In the genomic region with DNA sequence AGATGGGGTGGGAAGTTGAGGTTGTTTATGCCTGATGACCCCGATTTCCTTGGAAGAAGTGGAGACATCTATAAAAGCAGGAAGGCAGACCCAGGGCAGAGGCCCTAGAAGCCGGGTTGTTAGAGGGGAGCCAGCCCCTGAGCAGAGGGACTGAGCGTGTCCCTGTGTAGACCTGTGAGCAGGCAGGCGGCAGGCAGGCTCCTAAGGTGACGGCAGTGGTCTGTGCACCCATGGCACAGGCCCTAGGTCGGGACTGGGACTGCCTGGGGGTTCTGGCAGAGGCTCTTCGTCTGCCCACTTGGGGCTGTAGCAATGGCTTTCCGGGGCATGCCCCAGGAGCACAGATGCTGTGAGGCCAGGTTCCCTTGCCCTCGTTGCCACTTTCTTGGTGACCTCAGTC, we compare ENCODE assay signal across 12 cellular contexts. TPM values are rescaled to one million over a fixed set of nuclear protein-coding genes. Genes with fewer than 3 reads are reported as not detected.
A peak's percentile ranks its signal among the peaks of the same experiment; 100 is the strongest.
DNase-seq lines count a peak whose midpoint lies in the region; ATAC-seq and TF ChIP-seq lines count a peak whose summit lies in the region.
"Had no signal": no experiment of that assay in that cellular context is flagged by ENCODE, and none has a peak within 500 bp of the region (broad histone marks: within the 10 kb centered on the region; RNA-seq: fewer than 3 reads in every experiment).

No MANE protein-coding gene starts in this region.

- peaks cover 16% of the 10 kb centered on the region for H3K36me3 Mint-ChIP-seq in activated CD4-positive, alpha-beta T cell treated with anti-CD3 and anti-CD28 coated beads, Interleukin-2, amount 10 ng/mL, durations not matched to agents 24 days and 14 days (ENCODE audit: low read depth)
- peaks cover 0 to 14% (median 6%) of the 10 kb centered on the region in 5 donors for H3K36me3 Mint-ChIP-seq in naive thymus-derived CD4-positive, alpha-beta T cell

- peak overlapping the region; percentile 95 for H3K27ac ChIP-seq in duodenal mucosa (ENCODE audit: low read depth, low read length)
- H3K27ac ChIP-seq in naive thymus-derived CD4-positive, alpha-beta T cell (ENCODE audit: low read depth, low read length), result no peak overlapping the region
- H3K27ac ChIP-seq in transverse colon, result peak overlapping the region; percentile 82 to 90 (median 87)
- H3K27ac ChIP-seq: 22Rv1 had no signal

- H3K36me3 ChIP-seq in duodenal mucosa (ENCODE audit: control insufficient read depth in 1 of 2, insufficient read depth in 2 of 2, low read length in 2 of 2), result peaks cover 18 to 22% of the 10 kb centered on the region in 2 donors
- no peaks in the 10 kb centered on the region for H3K36me3 ChIP-seq in naive thymus-derived CD4-positive, alpha-beta T cell (ENCODE audit: control insufficient read depth in 2 of 3, insufficient read depth in 3 of 3, low read length in 3 of 3)
- no peaks in the 10 kb centered on the region for H3K36me3 ChIP-seq in transverse colon

- H3K27me3 Mint-ChIP-seq in activated CD4-positive, alpha-beta T cell treated with anti-CD3 and anti-CD28 coated beads, Interleukin-2, amount 10 ng/mL, durations not matched to agents 24 days and 14 days, result no peaks in the 10 kb centered on the region
- H3K27me3 Mint-ChIP-seq in naive thymus-derived CD4-positive, alpha-beta T cell, result no peaks in the 10 kb centered on the region
- H3K27me3 Mint-ChIP-seq: stimulated activated naive CD8-positive, alpha-beta T cell treated with anti-CD3 and anti-CD28 coated beads, Interleukin-15, amount 100 ng/mL, for 72 hours had no signal

- no peak for TF ChIP-seq EP300 in transverse colon (IDR thresholded peaks at IDR 0.05; ENCODE audit: low read depth)

- H3K9ac ChIP-seq in duodenal mucosa (ENCODE audit: low read depth in 1 of 2, low read length in 2 of 2), result peak overlapping the region; percentile 59 to 82

- 81% methylated on average over 9 of the region's 9 CpGs; no CpG with 5 or more reads in 1 of the 2 donors for WGBS in transverse colon (ENCODE audit: low coverage in 1 of 2), 2 donors

- no peak overlapping the region for H3K4me3 Mint-ChIP-seq in activated CD4-positive, alpha-beta T cell treated with anti-CD3 and anti-CD28 coated beads, Interleukin-2, amount 10 ng/mL, durations not matched to agents 24 days and 14 days
- no peak overlapping the region for H3K4me3 Mint-ChIP-seq in naive thymus-derived CD4-positive, alpha-beta T cell
- H3K4me3 Mint-ChIP-seq: stimulated activated naive CD8-positive, alpha-beta T cell treated with anti-CD3 and anti-CD28 coated beads, Interleukin-15, amount 100 ng/mL, for 72 hours had no signal

- ATAC-seq in naive thymus-derived CD4-positive, alpha-beta T cell, result peak; percentile 16
- ATAC-seq in GM19328 (IDR thresholded peaks at IDR 0.05; ENCODE audit: unreplicated experiment), result no peak
- ATAC-seq: stimulated activated naive CD8-positive, alpha-beta T cell treated with anti-CD3 and anti-CD28 coated beads, Interleukin-15, amount 100 ng/mL, for 72 hours had no signal

- no peak for DNase-seq in activated CD4-positive, alpha-beta T cell treated with anti-CD3 and anti-CD28 coated beads, Interleukin-2, amount 10 ng/mL, durations not matched to agents 24 days and 14 days
- no peak for DNase-seq in activated CD4-positive, alpha-beta T cell treated with anti-CD3 and anti-CD28 coated beads, Interleukin-2, amount 50 U/mL, for 48 hours
- DNase-seq in naive thymus-derived CD4-positive, alpha-beta T cell, result no peak
- no peak for DNase-seq in transverse colon
- DNase-seq in RPMI8226, result no peak
- no peak for DNase-seq in 8988T
- DNase-seq: NCI-H1694 treated with DMSO at 0.1 percent for 48 hours; NK-92 treated with Interleukin-12 subunit alpha and Interleukin-12 subunit beta, amount 100 ng/mL, for 24 hours; stimulated activated naive CD8-positive, alpha-beta T cell treated with anti-CD3 and anti-CD28 coated beads, Interleukin-15, amount 100 ng/mL, for 72 hours had no signal

- POLR2A ChIA-PET in naive thymus-derived CD4-positive, alpha-beta T cell (lab: Charles Lee), result interaction anchor here (1.4 kb wide), 1 partner anchor 10 kb away, joined by 3 read pairs; a partner anchor contains a TSS

- no peaks in the 10 kb centered on the region for H3K27me3 ChIP-seq in duodenal mucosa (ENCODE audit: control insufficient read depth in 1 of 2, insufficient read depth in 2 of 2, low read length in 2 of 2)
- H3K27me3 ChIP-seq in naive thymus-derived CD4-positive, alpha-beta T cell (ENCODE audit: control insufficient read depth in 2 of 2, insufficient read depth in 2 of 2, low read length in 2 of 2), result no peaks in the 10 kb centered on the region
- no peaks in the 10 kb centered on the region for H3K27me3 ChIP-seq in transverse colon

- H3K4me3 ChIP-seq in duodenal mucosa (ENCODE audit: low read depth in 1 of 2, low read length in 2 of 2) (peak overlapping the region in 1 of 2 donors; percentile 29), transverse colon (peak overlapping the region in 1 of 4 donors; percentile 2)
- H3K4me3 ChIP-seq in naive thymus-derived CD4-positive, alpha-beta T cell (ENCODE audit: low read length), result no peak overlapping the region

- peaks cover 46 to 47% of the 10 kb centered on the region in 2 donors for H3K4me1 ChIP-seq in duodenal mucosa (ENCODE audit: control insufficient read depth in 1 of 2, insufficient read depth in 2 of 2, low read length in 2 of 2)
- no peaks in the 10 kb centered on the region for H3K4me1 ChIP-seq in naive thymus-derived CD4-positive, alpha-beta T cell (ENCODE audit: control insufficient read depth in 2 of 2, insufficient read depth in 2 of 2, low read length in 2 of 2)
- H3K4me1 ChIP-seq in transverse colon, result peaks cover 32 to 62% (median 42%) of the 10 kb centered on the region in 4 donors

- peaks cover 21% of the 10 kb centered on the region for H3K4me1 Mint-ChIP-seq in activated CD4-positive, alpha-beta T cell treated with anti-CD3 and anti-CD28 coated beads, Interleukin-2, amount 10 ng/mL, durations not matched to agents 24 days and 14 days
- peaks cover 12 to 32% (median 30%) of the 10 kb centered on the region in 7 donors for H3K4me1 Mint-ChIP-seq in naive thymus-derived CD4-positive, alpha-beta T cell

- intact Hi-C loops in activated CD4-positive, alpha-beta T cell treated with anti-CD3 and anti-CD28 coated beads, Interleukin-2, amount 10 ng/mL, durations not matched to agents 24 days and 14 days (cut with micrococcal nuclease), result no loop called here
- intact Hi-C loops in naive thymus-derived CD4-positive, alpha-beta T cell (cut with micrococcal nuclease), result no loop called here
- intact Hi-C loops in transverse colon (cut with DNase I; ENCODE audit: low total_unique reads), result no loop called here

- peak overlapping the region; percentile 65 for H3K27ac Mint-ChIP-seq in activated CD4-positive, alpha-beta T cell treated with anti-CD3 and anti-CD28 coated beads, Interleukin-2, amount 10 ng/mL, durations not matched to agents 24 days and 14 days
- H3K27ac Mint-ChIP-seq in naive thymus-derived CD4-positive, alpha-beta T cell, result peak overlapping the region in 2 of 9 donors; percentile 45 to 55

- H3K9me3 ChIP-seq in duodenal mucosa (ENCODE audit: control insufficient read depth in 1 of 2, low read length in 2 of 2) (no peaks in the 10 kb centered on the region), transverse colon (no peaks in the 10 kb centered on the region)
- H3K9me3 ChIP-seq in naive thymus-derived CD4-positive, alpha-beta T cell (ENCODE audit: control insufficient read depth in 2 of 3, low read length in 3 of 3), result no peaks in the 10 kb centered on the region

- H3K9me3 Mint-ChIP-seq in activated CD4-positive, alpha-beta T cell treated with anti-CD3 and anti-CD28 coated beads, Interleukin-2, amount 10 ng/mL, durations not matched to agents 24 days and 14 days, result no peaks in the 10 kb centered on the region
- H3K9me3 Mint-ChIP-seq in naive thymus-derived CD4-positive, alpha-beta T cell, result no peaks in the 10 kb centered on the region
- H3K9me3 Mint-ChIP-seq: stimulated activated naive CD8-positive, alpha-beta T cell treated with anti-CD3 and anti-CD28 coated beads, Interleukin-15, amount 100 ng/mL, for 72 hours had no signal

- CTCF ChIA-PET in naive thymus-derived CD4-positive, alpha-beta T cell (lab: Charles Lee), result no interaction called here

- no peak for TF ChIP-seq POLR2A in transverse colon (IDR thresholded peaks at IDR 0.05)

- TF ChIP-seq CTCF in transverse colon (IDR thresholded peaks at IDR 0.05), result no peak

- in situ Hi-C loops in transverse colon (cut with MboI; ENCODE audit: low pct_ligation_motif_present in 1 of 4, low pct_unique_long_range_greater_than_20kb in 1 of 4, low sequenced_read_pairs in 3 of 4), result loop anchor here in 1 of 4 donors (10.0 kb wide), 1 partner anchor 46 kb away; no protein-coding TSS in a partner anchor

RNA-seq across cellular contexts. Expression of a gene that starts 9.9 kb away (rescaled TPM):
- 17.5 and 18.9 TPM in 2 replicates for total RNA-seq in activated CD4-positive, alpha-beta T cell treated with anti-CD3 and anti-CD28 coated beads, Interleukin-2, amount 10 ng/mL, durations not matched to agents 24 days and 14 days
- total RNA-seq in naive thymus-derived CD4-positive, alpha-beta T cell, result 10 to 100 TPM; 15.9 to 31.0 (median 20.7) TPM
- 10 to 100 TPM in 1 of 2 donors, 1 to 10 TPM in 1; 5.6 to 11.0 TPM for polyA plus RNA-seq in naive thymus-derived CD4-positive, alpha-beta T cell
- 100 to 1,000 TPM; 115 to 193 (median 134) TPM for total RNA-seq in transverse colon

RNA-seq across cellular contexts. Expression of a gene that starts 22.7 kb away (rescaled TPM):
- total RNA-seq in activated CD4-positive, alpha-beta T cell treated with anti-CD3 and anti-CD28 coated beads, Interleukin-2, amount 10 ng/mL, durations not matched to agents 24 days and 14 days, result 149 and 156 TPM in 2 replicates
- total RNA-seq in naive thymus-derived CD4-positive, alpha-beta T cell, result 100 to 1,000 TPM in 3 of 5 experiments, 10 to 100 TPM in 2; 76.8 to 149 (median 127) TPM
- 100 to 1,000 TPM; 224 to 229 TPM for polyA plus RNA-seq in naive thymus-derived CD4-positive, alpha-beta T cell
- total RNA-seq in transverse colon, result 100 to 1,000 TPM in 3 of 4 donors, 10 to 100 TPM in 1; 38.4 to 156 (median 131) TPM

RNA-seq across cellular contexts. Expression of a gene that starts 23.0 kb away (rescaled TPM):
- total RNA-seq in activated CD4-positive, alpha-beta T cell treated with anti-CD3 and anti-CD28 coated beads, Interleukin-2, amount 10 ng/mL, durations not matched to agents 24 days and 14 days, result 9.9 and 11.9 TPM in 2 replicates
- 10 to 100 TPM in 4 of 5 experiments, 1 to 10 TPM in 1; 7.3 to 16.3 (median 14.9) TPM for total RNA-seq in naive thymus-derived CD4-positive, alpha-beta T cell
- 1 to 10 TPM in 1 of 2 donors, under 1 TPM in 1; 0.61 to 1.2 TPM for polyA plus RNA-seq in naive thymus-derived CD4-positive, alpha-beta T cell
- total RNA-seq in transverse colon, result 10 to 100 TPM in 3 of 4 donors, 1 to 10 TPM in 1; 6.8 to 28.8 (median 21.3) TPM

RNA-seq across cellular contexts. Expression of a gene that starts 38.3 kb away (rescaled TPM):
- 0.44 and 1.4 TPM in 2 replicates for total RNA-seq in activated CD4-positive, alpha-beta T cell treated with anti-CD3 and anti-CD28 coated beads, Interleukin-2, amount 10 ng/mL, durations not matched to agents 24 days and 14 days
- 1 to 10 TPM in 1 of 5 experiments, under 1 TPM in 3, not detected in 1; 0.40 to 1.8 (median 0.63) TPM for total RNA-seq in naive thymus-derived CD4-positive, alpha-beta T cell
- polyA plus RNA-seq in naive thymus-derived CD4-positive, alpha-beta T cell, result not detected
- total RNA-seq in transverse colon, result under 1 TPM in 1 of 4 donors, not detected in 3; 0.27 TPM

RNA-seq across cellular contexts. Expression of a gene that starts 54.5 kb away (rescaled TPM):
- 43.2 and 44.3 TPM in 2 replicates for total RNA-seq in activated CD4-positive, alpha-beta T cell treated with anti-CD3 and anti-CD28 coated beads, Interleukin-2, amount 10 ng/mL, durations not matched to agents 24 days and 14 days
- 10 to 100 TPM; 34.1 to 51.5 (median 48.4) TPM for total RNA-seq in naive thymus-derived CD4-positive, alpha-beta T cell
- polyA plus RNA-seq in naive thymus-derived CD4-positive, alpha-beta T cell, result 10 to 100 TPM; 29.7 to 48.5 TPM
- total RNA-seq in transverse colon, result 10 to 100 TPM; 27.7 to 58.3 (median 44.5) TPM
